ENCODE assay signal across 9 cellular contexts in the genomic region with DNA sequence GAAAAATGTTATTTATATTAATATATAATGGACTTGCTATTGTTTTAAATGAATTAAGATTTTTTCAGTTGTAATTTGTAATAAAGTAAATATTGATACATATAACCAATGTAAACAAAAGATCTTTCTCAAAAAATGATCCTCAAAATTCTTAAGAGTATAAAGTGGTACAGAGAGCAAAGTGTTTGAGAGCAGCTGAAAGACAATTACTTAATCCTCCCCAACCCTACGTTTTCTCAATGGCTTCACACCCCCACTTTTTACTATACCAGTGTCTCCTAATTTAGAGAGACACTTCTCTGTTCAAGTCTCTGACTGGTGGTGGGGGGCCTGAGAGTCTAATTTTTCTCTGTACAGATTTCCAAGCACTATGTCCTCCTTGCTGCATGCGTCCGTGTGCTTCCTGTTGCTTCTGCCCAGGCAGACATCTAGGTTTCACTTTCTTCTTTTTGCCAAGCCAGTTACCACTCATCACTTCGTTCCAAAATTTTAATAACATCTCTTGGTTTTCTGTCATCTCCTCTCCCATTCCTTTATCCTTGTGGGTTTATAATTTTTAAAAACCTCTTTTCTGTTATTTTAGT.
DNase-seq lines count a peak whose midpoint lies in the region; ATAC-seq and TF ChIP-seq lines count a peak whose summit lies in the region.
"Had no signal": no experiment of that assay in that cellular context is flagged by ENCODE, and none has a peak within 500 bp of the region (broad histone marks: within the 10 kb centered on the region; RNA-seq: fewer than 3 reads in every experiment).

No MANE protein-coding gene starts in this region.

- no peaks in the 10 kb centered on the region for H3K9me3 Mint-ChIP-seq in Caco-2 (ENCODE audit: unreplicated experiment)

- POLR2A ChIA-PET in Caco-2 (lab: Charles Lee) = no interaction called here

- ATAC-seq in HG02610 (IDR thresholded peaks at IDR 0.05; ENCODE audit: unreplicated experiment) = peak; percentile 78

- TF ChIP-seq CTCF in Caco-2 (IDR thresholded peaks at IDR 0.05; ENCODE audit: insufficient read depth in 1 of 2, low read depth in 1 of 2, low read length in 1 of 2, severe bottlenecking in 1 of 2, unreplicated experiment in 1 of 2) (no peak), right atrium auricular region (IDR thresholded peaks at IDR 0.05) (no peak)

- no peaks in the 10 kb centered on the region for H3K9me3 ChIP-seq in Caco-2
- no peaks in the 10 kb centered on the region for H3K9me3 ChIP-seq in right atrium auricular region

- intact Hi-C loops in Caco-2 (cut with micrococcal nuclease; ENCODE audit: unreplicated experiment) = no loop called here

- no peak overlapping the region for H3K27ac Mint-ChIP-seq in Caco-2 (ENCODE audit: unreplicated experiment)

- H3K4me1 ChIP-seq in Caco-2 (no peaks in the 10 kb centered on the region), right atrium auricular region (no peaks in the 10 kb centered on the region)

- H3K27me3 ChIP-seq in Caco-2 (replicated peaks; ENCODE audit: control insufficient read depth, insufficient read depth, low read length) (no peaks in the 10 kb centered on the region), right atrium auricular region (no peaks in the 10 kb centered on the region)

- CTCF ChIA-PET in Caco-2 (lab: Charles Lee) = no interaction called here

- no peak overlapping the region for H3K4me3 Mint-ChIP-seq in Caco-2 (ENCODE audit: unreplicated experiment)

- DNase-seq in DMS153 (lab: John Stamatoyannopoulos, UW) = peak; percentile 8
- DNase-seq in DMS153 treated with DMSO at 0.1 percent for 48 hours (lab: John Stamatoyannopoulos, UW; ENCODE audit: unreplicated experiment) = no peak
- peak; percentile 63 for DNase-seq in NCI-H774 (lab: John Stamatoyannopoulos, UW)
- DNase-seq in iris pigment epithelial cell (ENCODE audit: low read depth) = peak; percentile 11
- no peak for DNase-seq in HUDEP-2 (lab: John Stamatoyannopoulos, UW; ENCODE audit: unreplicated experiment in 76 of 76)
- no peak for DNase-seq in Caco-2
- no peak for DNase-seq in right atrium auricular region (ENCODE audit: low spot score)

- BruUV-seq in Caco-2 (replicated peaks; lab: Mats Ljungman, UMichigan) = no TSS peak

- H3K4me3 ChIP-seq in Caco-2 (ENCODE audit: low read depth, low read length) (no peak overlapping the region), right atrium auricular region (no peak overlapping the region)

- H3K4me1 Mint-ChIP-seq in Caco-2 (ENCODE audit: low read depth, unreplicated experiment) = no peaks in the 10 kb centered on the region

- no peaks in the 10 kb centered on the region for H3K36me3 Mint-ChIP-seq in Caco-2 (ENCODE audit: insufficient read depth, unreplicated experiment)

- H3K27ac ChIP-seq in right atrium auricular region = no peak overlapping the region
- H3K27ac ChIP-seq: 22Rv1 had no signal

- H3K27me3 Mint-ChIP-seq in Caco-2 (ENCODE audit: insufficient read depth, unreplicated experiment) = peaks cover 2% of the 10 kb centered on the region

- H3K36me3 ChIP-seq in Caco-2 (ENCODE audit: control insufficient read depth, insufficient read depth, low read length) (no peaks in the 10 kb centered on the region), right atrium auricular region (no peaks in the 10 kb centered on the region)

Comparison
In these comparisons a context has a peak if more than half of its experiments do, and no peak if none do; other contexts are left out.
1. DNase-seq: peak in DMS153 (single experiment), NCI-H774 (single experiment) and iris pigment epithelial cell (single experiment); none in DMS153 treated with DMSO at 0.1 percent for 48 hours (single experiment), HUDEP-2 (0 of 76), Caco-2 (0 of 2) and right atrium auricular region (single experiment).